Comparison of ENCODE assay signal across 12 cellular contexts in the genomic region with DNA sequence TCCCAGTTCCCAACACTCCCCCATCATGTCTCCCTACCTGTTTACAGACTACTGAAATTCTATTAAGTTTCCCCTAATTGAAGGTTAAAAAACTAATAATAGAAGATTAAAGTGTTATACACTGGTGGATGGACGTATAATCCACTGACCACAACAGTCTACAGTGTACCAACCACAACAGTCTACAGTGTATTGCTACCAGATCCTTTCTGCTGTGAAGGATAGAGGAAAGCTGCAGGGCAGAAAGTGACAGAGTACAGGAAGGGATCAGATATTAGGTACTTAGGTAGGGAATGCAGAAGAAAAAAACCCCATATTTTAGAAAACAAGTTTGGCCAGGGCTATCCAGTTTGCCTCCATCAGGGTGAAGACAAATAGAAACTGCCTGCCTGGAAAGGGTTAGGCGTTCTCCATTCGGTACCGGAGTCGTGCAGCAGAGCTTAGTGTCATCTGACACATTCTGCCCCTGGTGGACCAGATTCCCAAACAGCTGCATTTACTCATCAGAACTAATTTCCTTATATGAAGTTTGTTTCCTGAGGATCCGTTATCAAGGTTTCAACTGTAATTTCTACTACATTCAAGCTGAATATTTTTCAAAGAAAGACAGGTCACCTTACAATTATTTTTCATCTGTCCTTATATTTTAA. TPM values are rescaled to one million over a fixed set of nuclear protein-coding genes. Genes with fewer than 3 reads are reported as not detected.
DNase-seq lines count a peak whose midpoint lies in the region; ATAC-seq and TF ChIP-seq lines count a peak whose summit lies in the region.
"Had no signal": no experiment of that assay in that cellular context is flagged by ENCODE, and none has a peak within 500 bp of the region (broad histone marks: within the 10 kb centered on the region; RNA-seq: fewer than 3 reads in every experiment).

No MANE protein-coding gene starts in this region.

- H3K27me3 Mint-ChIP-seq in GM23338 (ENCODE audit: insufficient read depth, low read depth, poor library complexity), result peaks cover 3% of the 10 kb centered on the region
- H3K27me3 Mint-ChIP-seq: activated naive CD4-positive, alpha-beta T cell treated with anti-CD3 and anti-CD28 coated beads, Interleukin-2, amount 50 U/mL, for 24 hours had no signal

- no peaks in the 10 kb centered on the region for H3K9me3 Mint-ChIP-seq in GM23338
- H3K9me3 Mint-ChIP-seq: activated naive CD4-positive, alpha-beta T cell treated with anti-CD3 and anti-CD28 coated beads, Interleukin-2, amount 50 U/mL, for 24 hours had no signal

- no peaks in the 10 kb centered on the region for H4K20me1 ChIP-seq in GM23338 (replicated peaks; ENCODE audit: insufficient read depth)

- H3K4me3 ChIP-seq in GM23338 (no peak overlapping the region), choroid plexus epithelial cell (ENCODE audit: low read depth, low read length) (no peak overlapping the region), gastrocnemius medialis (no peak overlapping the region)
- H3K4me3 ChIP-seq: SJSA1 had no signal

- H3K4me1 ChIP-seq in GM23338 (ENCODE audit: insufficient read depth), result 0 out of 2 replicates have a peak, but pooled peaks cover 3% of the 10 kb centered on the region
- H3K4me1 ChIP-seq in gastrocnemius medialis, result peaks cover 6 to 14% of the 10 kb centered on the region in 2 donors

- H3K36me3 ChIP-seq in GM23338 (ENCODE audit: insufficient read depth) (no peaks in the 10 kb centered on the region), gastrocnemius medialis (no peaks in the 10 kb centered on the region)

- no peak overlapping the region for H3K27ac ChIP-seq in GM23338 (ENCODE audit: low read depth)
- no peak overlapping the region for H3K27ac ChIP-seq in gastrocnemius medialis
- H3K27ac ChIP-seq: SJSA1 had no signal

- H3K27ac Mint-ChIP-seq in GM23338, result no peak overlapping the region
- H3K27ac Mint-ChIP-seq: activated naive CD4-positive, alpha-beta T cell treated with anti-CD3 and anti-CD28 coated beads, Interleukin-2, amount 50 U/mL, for 24 hours had no signal

- intact Hi-C loops in gastrocnemius medialis (cut with DNase I; ENCODE audit: low total_unique reads), result no loop called here

- H3K79me2 ChIP-seq in GM23338 (replicated peaks; ENCODE audit: insufficient read depth), result peaks cover 58% of the 10 kb centered on the region

- DNase-seq in GM23338 (ENCODE audit: low spot score) (peak; percentile 51), choroid plexus epithelial cell (ENCODE audit: low read depth) (peak; percentile 66), hepatic stellate cell (ENCODE audit: low spot score) (peak; percentile 41), gastrocnemius medialis (peak in 1 of 2 donors; percentile 19), HUDEP-2 (lab: John Stamatoyannopoulos, UW; ENCODE audit: unreplicated experiment in 76 of 76) (no peak), SKM-1 treated with dmso at 0.1 percent for 144 hours (lab: John Stamatoyannopoulos, UW; ENCODE audit: unreplicated experiment) (no peak), NCI-H2081 (lab: John Stamatoyannopoulos, UW) (no peak)
- DNase-seq: activated CD4-positive, alpha-beta T cell treated with anti-CD3 and anti-CD28 coated beads for 48 hours; NCI-H226 had no signal

- ATAC-seq in GM23338 (peak; percentile 77), gastrocnemius medialis (peak; percentile 44 to 47), GM18502 (IDR thresholded peaks at IDR 0.05; ENCODE audit: poor library complexity, unreplicated experiment) (no peak)

- in situ Hi-C loops in gastrocnemius medialis (cut with MboI; ENCODE audit: low sequenced_read_pairs in 4 of 4), result no loop called here

- H3F3A ChIP-seq in GM23338 (replicated peaks; ENCODE audit: low read depth), result no peaks in the 10 kb centered on the region

- H3K4me3 Mint-ChIP-seq in GM23338, result no peak overlapping the region
- H3K4me3 Mint-ChIP-seq: activated naive CD4-positive, alpha-beta T cell treated with anti-CD3 and anti-CD28 coated beads, Interleukin-2, amount 50 U/mL, for 24 hours had no signal

- H3K9me3 ChIP-seq in gastrocnemius medialis, result no peaks in the 10 kb centered on the region
- H3K9me3 ChIP-seq: SJSA1 had no signal

- TF ChIP-seq CTCF in GM23338 (conservative IDR thresholded peaks at IDR 0.05; ENCODE audit: low read depth in 2 of 2), result 0 out of 4 replicates have a peak, but pooled peaks of 1 of the 2 experiments have one; percentile 10
- TF ChIP-seq CTCF in choroid plexus epithelial cell (conservative IDR thresholded peaks at IDR 0.05; ENCODE audit: low read depth, low read length), result peak; percentile 43
- TF ChIP-seq CTCF in gastrocnemius medialis (IDR thresholded peaks at IDR 0.05 in 4 of 5, conservative IDR thresholded peaks at IDR 0.05 in 1 of 5), result peak in 2 of 5 experiments; percentile 22

- H2AFZ ChIP-seq in GM23338, result no peak overlapping the region

- no peak overlapping the region for H3K4me2 ChIP-seq in GM23338

- TF ChIP-seq POLR2A in gastrocnemius medialis (IDR thresholded peaks at IDR 0.05), result no peak

- H3K4me1 Mint-ChIP-seq in GM23338, result peaks cover 12% of the 10 kb centered on the region

- H3K27me3 ChIP-seq in GM23338 (ENCODE audit: insufficient read depth), result no peaks in the 10 kb centered on the region
- no peaks in the 10 kb centered on the region for H3K27me3 ChIP-seq in gastrocnemius medialis
- H3K27me3 ChIP-seq: SJSA1 had no signal

- H3K36me3 Mint-ChIP-seq in GM23338 (ENCODE audit: low read depth), result no peaks in the 10 kb centered on the region

- no peaks in the 10 kb centered on the region for H3K9me2 ChIP-seq in GM23338 (ENCODE audit: insufficient read depth)

TF ChIP-seq in GM23338, 12 proteins besides CTCF, POLR2A, EP300 and RAD21 (continues in another document):
- no peak for TF ChIP-seq CREB1 (CRISPR knock-in tag; IDR thresholded peaks at IDR 0.05; ENCODE audit: low read depth)
- no peak for TF ChIP-seq ZNF462 (CRISPR knock-in tag; IDR thresholded peaks at IDR 0.05)
- TF ChIP-seq POLR2AphosphoS5 (IDR thresholded peaks at IDR 0.05; ENCODE audit: low read depth), result no peak
- no peak for TF ChIP-seq ZNF331 (CRISPR knock-in tag; IDR thresholded peaks at IDR 0.05; ENCODE audit: low read depth)
- TF ChIP-seq EZH2 (IDR thresholded peaks at IDR 0.05; ENCODE audit: low read depth, unreplicated experiment), result no peak
- TF ChIP-seq STAT1 (IDR thresholded peaks at IDR 0.05; ENCODE audit: unreplicated experiment), result no peak
- no peak for TF ChIP-seq ZNF114 (CRISPR knock-in tag; IDR thresholded peaks at IDR 0.05)
- no peak for TF ChIP-seq EZH2phosphoT487 (IDR thresholded peaks at IDR 0.05; ENCODE audit: unreplicated experiment)

RNA-seq across cellular contexts. Expression of gene KLF7, which starts 49.9 kb away (rescaled TPM):
- total RNA-seq in GM23338 (2014; rRNA removed; shearing (Covaris generic)), result 11.1 and 15.4 TPM in 2 replicates
- 5.7 and 7.6 TPM in 2 replicates for polyA plus RNA-seq in GM23338 (2016; fragmentation: Nextera tagmentation; extraction: Ambion mirVana)
- 10 to 100 TPM in 1 of 4 donors, 1 to 10 TPM in 3; 6.8 to 12.0 (median 7.6) TPM for total RNA-seq in gastrocnemius medialis

Comparison
In these comparisons a context has a peak if more than half of its experiments do, and no peak if none do; other contexts are left out.
1. DNase-seq: peak in GM23338 (single experiment), choroid plexus epithelial cell (single experiment) and hepatic stellate cell (single experiment); none in HUDEP-2 (0 of 76), SKM-1 treated with dmso at 0.1 percent for 144 hours (single experiment) and NCI-H2081 (0 of 2).